Comparison of ENCODE assay signal across 1 cellular context in the genomic region with DNA sequence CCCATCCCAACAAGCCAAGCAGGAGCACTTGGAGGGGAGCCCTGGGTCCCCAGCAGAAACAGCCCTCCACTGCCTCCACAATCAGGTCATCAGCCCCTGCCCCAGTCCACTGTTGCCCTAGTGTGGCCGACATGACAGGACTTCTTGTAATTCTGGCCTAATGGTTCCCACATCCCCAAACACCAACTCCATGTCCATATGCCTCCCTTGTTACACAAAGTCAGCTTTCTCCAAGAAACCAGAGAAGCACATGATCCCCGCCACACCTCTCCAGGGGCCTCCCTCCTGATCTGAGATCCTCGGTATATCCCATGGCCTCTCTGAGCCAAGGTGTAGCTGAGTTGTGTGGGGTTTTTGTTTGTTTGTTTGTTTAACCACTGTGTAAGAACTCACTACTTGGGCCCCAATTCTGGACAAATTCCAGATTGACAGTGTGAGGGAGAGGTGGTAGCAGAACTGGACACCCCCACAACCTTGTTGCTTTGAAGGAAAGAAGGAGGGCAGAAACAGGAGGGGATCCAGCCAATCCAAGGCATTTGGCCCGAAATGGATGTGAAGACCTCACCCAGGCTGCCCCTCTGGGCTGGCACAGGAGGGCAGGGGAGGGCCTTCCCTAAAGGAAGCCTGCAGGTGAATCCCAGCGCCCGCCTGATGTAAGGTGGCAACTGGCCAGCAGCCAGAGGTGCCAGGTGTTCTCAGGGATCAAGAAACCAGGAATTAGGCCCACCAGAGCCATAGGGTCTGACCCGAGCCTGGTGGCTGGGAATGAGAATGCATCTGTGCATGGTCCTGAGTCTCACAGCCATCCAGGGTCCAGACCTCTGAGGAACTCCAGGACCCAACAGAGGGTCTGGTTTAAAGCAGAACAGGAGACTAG.
A peak's percentile ranks its signal among the peaks of the same experiment; 100 is the strongest.
TF ChIP-seq lines count a peak whose summit lies in the region.

No MANE protein-coding gene starts in this region.

TF ChIP-seq in GM12878, 131 proteins besides CTCF, POLR2A, EP300 and RAD21:
- TF ChIP-seq, protein P1, sequence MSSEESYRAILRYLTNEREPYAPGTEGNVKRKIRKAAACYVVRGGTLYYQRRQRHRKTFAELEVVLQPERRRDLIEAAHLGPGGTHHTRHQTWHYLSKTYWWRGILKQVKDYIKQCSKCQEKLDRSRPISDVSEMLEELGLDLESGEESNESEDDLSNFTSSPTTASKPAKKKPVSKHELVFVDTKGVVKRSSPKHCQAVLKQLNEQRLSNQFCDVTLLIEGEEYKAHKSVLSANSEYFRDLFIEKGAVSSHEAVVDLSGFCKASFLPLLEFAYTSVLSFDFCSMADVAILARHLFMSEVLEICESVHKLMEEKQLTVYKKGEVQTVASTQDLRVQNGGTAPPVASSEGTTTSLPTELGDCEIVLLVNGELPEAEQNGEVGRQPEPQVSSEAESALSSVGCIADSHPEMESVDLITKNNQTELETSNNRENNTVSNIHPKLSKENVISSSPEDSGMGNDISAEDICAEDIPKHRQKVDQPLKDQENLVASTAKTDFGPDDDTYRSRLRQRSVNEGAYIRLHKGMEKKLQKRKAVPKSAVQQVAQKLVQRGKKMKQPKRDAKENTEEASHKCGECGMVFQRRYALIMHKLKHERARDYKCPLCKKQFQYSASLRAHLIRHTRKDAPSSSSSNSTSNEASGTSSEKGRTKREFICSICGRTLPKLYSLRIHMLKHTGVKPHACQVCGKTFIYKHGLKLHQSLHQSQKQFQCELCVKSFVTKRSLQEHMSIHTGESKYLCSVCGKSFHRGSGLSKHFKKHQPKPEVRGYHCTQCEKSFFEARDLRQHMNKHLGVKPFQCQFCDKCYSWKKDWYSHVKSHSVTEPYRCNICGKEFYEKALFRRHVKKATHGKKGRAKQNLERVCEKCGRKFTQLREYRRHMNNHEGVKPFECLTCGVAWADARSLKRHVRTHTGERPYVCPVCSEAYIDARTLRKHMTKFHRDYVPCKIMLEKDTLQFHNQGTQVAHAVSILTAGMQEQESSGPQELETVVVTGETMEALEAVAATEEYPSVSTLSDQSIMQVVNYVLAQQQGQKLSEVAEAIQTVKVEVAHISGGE (CRISPR knock-in tag; IDR thresholded peaks at IDR 0.05) = no peak
- peak; percentile 40; the same call in 1 of the 2 replicates for TF ChIP-seq POLR2AphosphoS5 (IDR thresholded peaks at IDR 0.05; ENCODE audit: low read length)
